1 cellular context compared by ENCODE assay signal in the genomic region with DNA sequence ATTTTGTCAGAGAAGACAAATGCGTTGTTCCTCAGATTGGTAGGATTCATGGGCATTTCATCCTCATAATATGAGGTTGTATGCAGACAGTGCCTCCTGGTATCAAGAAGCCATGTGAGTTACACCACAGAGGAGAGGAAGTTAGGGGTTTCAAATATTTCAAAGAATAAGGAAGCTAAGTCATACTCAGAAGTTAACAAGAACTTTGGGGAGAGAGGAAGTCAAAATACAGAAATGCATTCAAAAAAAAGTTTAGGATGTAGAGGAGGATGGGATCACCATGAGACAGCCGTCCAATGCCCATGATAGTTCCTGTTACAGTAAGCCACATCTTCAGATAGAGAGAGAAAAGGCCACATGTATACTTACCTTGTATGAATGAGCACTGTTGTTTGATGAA.
TF ChIP-seq lines count a peak whose summit lies in the region.

No MANE protein-coding gene starts in this region.

TF ChIP-seq in HepG2, 621 proteins besides CTCF, POLR2A, EP300 and RAD21:
- TF ChIP-seq SMAD1 (CRISPR knock-in tag; IDR thresholded peaks at IDR 0.05; ENCODE audit: borderline replicate concordance, low read depth) (no peak), MTA1 (CRISPR knock-in tag; IDR thresholded peaks at IDR 0.05; ENCODE audit: borderline replicate concordance) (no peak), SRY (CRISPR knock-in tag; IDR thresholded peaks at IDR 0.05) (no peak), SYNCRIP (IDR thresholded peaks at IDR 0.05; ENCODE audit: insufficient read depth, low read depth, low read length) (no peak), NFYB (CRISPR knock-in tag; IDR thresholded peaks at IDR 0.05) (no peak), FOXK1 (CRISPR knock-in tag; IDR thresholded peaks at IDR 0.05; ENCODE audit: borderline replicate concordance, low read depth) (no peak), SMAD9 (CRISPR knock-in tag; IDR thresholded peaks at IDR 0.05) (no peak)
